In genomic region chr16:4604401-4604800, GRCh38 we compare ENCODE assay signal across 24 cellular contexts. TPM values are rescaled to one million over a fixed set of nuclear protein-coding genes. Genes with fewer than 3 reads are reported as not detected.
DNase-seq lines count a peak whose midpoint lies in the region; ATAC-seq, FAIRE-seq and TF ChIP-seq lines count a peak whose summit lies in the region.
"Had no signal": no experiment of that assay in that cellular context is flagged by ENCODE, and none has a peak within 500 bp of the region (broad histone marks: within the 10 kb centered on the region; RNA-seq: fewer than 3 reads in every experiment).

No MANE protein-coding gene starts in this region.

- POLR2A ChIA-PET in SK-N-SH (lab: Yijun Ruan, JAX), result no interaction called here

- H3K4me3 Mint-ChIP-seq in GM23338, result no peak overlapping the region
- H3K4me3 Mint-ChIP-seq: CD4-positive, CD25-positive, alpha-beta regulatory T cell; CD8-positive, alpha-beta memory T cell had no signal

- CTCF ChIA-PET in SK-N-SH (lab: Yijun Ruan, JAX), result no interaction called here

- no peak overlapping the region for H3K27ac Mint-ChIP-seq in GM23338
- H3K27ac Mint-ChIP-seq: CD4-positive, CD25-positive, alpha-beta regulatory T cell; CD8-positive, alpha-beta memory T cell had no signal

- H3K9me3 Mint-ChIP-seq in GM23338, result no peaks in the 10 kb centered on the region
- H3K9me3 Mint-ChIP-seq: CD4-positive, CD25-positive, alpha-beta regulatory T cell; CD8-positive, alpha-beta memory T cell had no signal

- H3K9me3 ChIP-seq in BLaER1, result no peaks in the 10 kb centered on the region
- H3K9me3 ChIP-seq in SK-N-SH, result no peaks in the 10 kb centered on the region
- no peaks in the 10 kb centered on the region for H3K9me3 ChIP-seq in osteoblast (ENCODE audit: low read depth, low read length)

- 83% methylated on average over 13 of the region's 15 CpGs for WGBS in SK-N-SH (ENCODE audit: low lambda C conversion rate)

- H3K4me1 ChIP-seq in BLaER1, result peaks cover 50% of the 10 kb centered on the region
- no peaks in the 10 kb centered on the region; the same call in 1 of the 2 replicates for H3K4me1 ChIP-seq in GM23338 (ENCODE audit: insufficient read depth)
- peaks cover 0 to 2% of the 10 kb centered on the region in 2 experiments; a peak in 1 of 4 replicates for H3K4me1 ChIP-seq in SK-N-SH (ENCODE audit: control insufficient read depth in 1 of 2, insufficient read depth in 2 of 2, low read depth in 1 of 2, low read length in 1 of 2)
- no peaks in the 10 kb centered on the region for H3K4me1 ChIP-seq in osteoblast (ENCODE audit: insufficient read depth, low read length)

- TF ChIP-seq CTCF in GM23338 (conservative IDR thresholded peaks at IDR 0.05; ENCODE audit: low read depth in 2 of 2) (no peak), SK-N-SH (IDR thresholded peaks at IDR 0.05) (no peak), osteoblast (IDR thresholded peaks at IDR 0.05; ENCODE audit: extremely low read depth, low read depth, low read length) (no peak)

- H3K4me2 ChIP-seq in BLaER1 (peak overlapping the region; percentile 23; the same call in 1 of the 2 replicates), GM23338 (no peak overlapping the region), SK-N-SH (no peak overlapping the region), osteoblast (ENCODE audit: insufficient read depth, low read length) (peak overlapping the region; percentile 43)

- H3K36me3 Mint-ChIP-seq in GM23338 (ENCODE audit: low read depth), result peaks cover 12% of the 10 kb centered on the region
- H3K36me3 Mint-ChIP-seq: CD4-positive, CD25-positive, alpha-beta regulatory T cell had no signal

- peaks cover 5% of the 10 kb centered on the region; the same call in 1 of the 2 replicates for H3F3A ChIP-seq in GM23338 (replicated peaks; ENCODE audit: low read depth)
- no peaks in the 10 kb centered on the region for H3F3A ChIP-seq in SK-N-SH (replicated peaks; ENCODE audit: insufficient read depth)

- H3K4me3 ChIP-seq in BLaER1 (no peak overlapping the region), GM23338 (no peak overlapping the region), SK-N-SH (ENCODE audit: low read depth in 2 of 2, low read length in 1 of 2) (no peak overlapping the region), osteoblast (ENCODE audit: insufficient read depth, low read length) (no peak overlapping the region)
- H3K4me3 ChIP-seq: GM12878, GM23248 had no signal

- no peak for ATAC-seq in GM23338
- ATAC-seq in Right ventricle myocardium inferior, result no peak
- ATAC-seq: GM12878, HCT116 had no signal

- H3K4me1 Mint-ChIP-seq in GM23338, result peaks cover 7% of the 10 kb centered on the region
- H3K4me1 Mint-ChIP-seq: CD4-positive, CD25-positive, alpha-beta regulatory T cell; CD8-positive, alpha-beta memory T cell had no signal

- H3K79me2 ChIP-seq in GM23338 (replicated peaks; ENCODE audit: insufficient read depth) (no peaks in the 10 kb centered on the region), SK-N-SH (ENCODE audit: insufficient read depth) (no peaks in the 10 kb centered on the region), osteoblast (ENCODE audit: insufficient read depth, low read length) (no peaks in the 10 kb centered on the region)

- TF ChIP-seq RAD21 in SK-N-SH (IDR thresholded peaks at IDR 0.05; ENCODE audit: low read length), result no peak

- no peak for FAIRE-seq in RCC 7860 (lab: Jason Lieb, UNC)
- FAIRE-seq: GM12878, GM19239, H54 had no signal

- H2AFZ ChIP-seq in GM23338 (no peak overlapping the region), SK-N-SH (ENCODE audit: low read depth) (no peak overlapping the region), osteoblast (ENCODE audit: low read length) (no peak overlapping the region)
- H2AFZ ChIP-seq: GM23248 had no signal

- H3K27me3 ChIP-seq in BLaER1, result peaks cover 10% of the 10 kb centered on the region; the same call in 1 of the 2 replicates
- no peaks in the 10 kb centered on the region for H3K27me3 ChIP-seq in GM23338 (ENCODE audit: insufficient read depth)
- H3K27me3 ChIP-seq in SK-N-SH (ENCODE audit: insufficient read depth), result no peaks in the 10 kb centered on the region
- H3K27me3 ChIP-seq in osteoblast (ENCODE audit: insufficient read depth, low read length), result peaks cover 22% of the 10 kb centered on the region

- no peak for TF ChIP-seq EP300 in SK-N-SH (IDR thresholded peaks at IDR 0.05; ENCODE audit: borderline replicate concordance in 1 of 2, low read depth in 1 of 2, low read length in 1 of 2)

- H3K9ac ChIP-seq in BLaER1 (no peak overlapping the region), SK-N-SH (no peak overlapping the region)
- H3K9ac ChIP-seq: GM23248 had no signal

- intact Hi-C loops in Right ventricle myocardium inferior (cut with DNase I), result no loop called here

- H3K36me3 ChIP-seq in BLaER1, result peaks cover 28% of the 10 kb centered on the region
- H3K36me3 ChIP-seq in GM23338 (ENCODE audit: insufficient read depth), result no peaks in the 10 kb centered on the region
- peaks cover 0 to 13% of the 10 kb centered on the region in 2 experiments for H3K36me3 ChIP-seq in SK-N-SH (replicated peaks in 1 of 2; ENCODE audit: control insufficient read depth in 1 of 2, insufficient read depth in 2 of 2, low read length in 1 of 2)
- H3K36me3 ChIP-seq in osteoblast (ENCODE audit: insufficient read depth, low read length), result no peaks in the 10 kb centered on the region

- no peaks in the 10 kb centered on the region for H3K9me2 ChIP-seq in GM23338 (ENCODE audit: insufficient read depth)
- no peaks in the 10 kb centered on the region for H3K9me2 ChIP-seq in SK-N-SH

- H3K27me3 Mint-ChIP-seq in GM23338 (ENCODE audit: insufficient read depth, low read depth, poor library complexity), result peaks cover 19% of the 10 kb centered on the region

- H3K27ac ChIP-seq in BLaER1 (no peak overlapping the region), GM23338 (ENCODE audit: low read depth) (0 out of 2 replicates have a peak overlapping the region, but pooled peaks have one; percentile 39), SK-N-SH (ENCODE audit: low read depth in 2 of 2, low read length in 1 of 2) (no peak overlapping the region), osteoblast (ENCODE audit: low read depth, low read length) (no peak overlapping the region)
- H3K27ac ChIP-seq: GM23248 had no signal

- H4K20me1 ChIP-seq in BLaER1 (peaks cover 59% of the 10 kb centered on the region), GM23338 (replicated peaks; ENCODE audit: insufficient read depth) (no peaks in the 10 kb centered on the region), SK-N-SH (ENCODE audit: insufficient read depth) (peaks cover 4% of the 10 kb centered on the region; the same call in 1 of the 2 replicates), osteoblast (ENCODE audit: insufficient read depth, low read length) (peaks cover 9% of the 10 kb centered on the region)

- DNase-seq in GM23338 (ENCODE audit: low spot score) (no peak), SK-N-SH (peak; percentile 35), osteoblast (ENCODE audit: insufficient read length, low spot score, missing footprints) (peak; percentile 89), NCI-H1694 (lab: John Stamatoyannopoulos, UW) (no peak), RCC 7860 (ENCODE audit: low spot score) (no peak), inferior parietal cortex (ENCODE audit: extremely low spot score) (no peak), Right ventricle myocardium inferior (ENCODE audit: missing footprints) (no peak)
- DNase-seq: 8988T; C1 segment of cervical spinal cord; CD4-positive, CD25-positive, alpha-beta regulatory T cell; CD8-positive, alpha-beta memory T cell; COR-L47; DMS 273 treated with DMSO at 0.1 percent for 48 hours; DMS53; DND-41; EL; GM23248 had no signal

TF ChIP-seq in GM23338, 12 proteins besides CTCF, POLR2A, EP300 and RAD21:
- no peak for TF ChIP-seq JUNB (IDR thresholded peaks at IDR 0.05; ENCODE audit: unreplicated experiment)
TF ChIP-seq in GM23338: peak in this region for 0.

TF ChIP-seq in SK-N-SH, 30 proteins besides CTCF, POLR2A, EP300 and RAD21 (continues in another document):
- TF ChIP-seq FOXM1 (IDR thresholded peaks at IDR 0.05; ENCODE audit: low read depth) (no peak), SMC3 (IDR thresholded peaks at IDR 0.05; ENCODE audit: low read depth, low read length) (no peak), FOSL2 (IDR thresholded peaks at IDR 0.05; ENCODE audit: borderline replicate concordance, low read depth) (no peak), ZBTB33 (IDR thresholded peaks at IDR 0.05; ENCODE audit: borderline replicate concordance, low read depth) (no peak), RCOR1 (IDR thresholded peaks at IDR 0.05; ENCODE audit: low read length) (no peak)

RNA-seq across cellular contexts. Expression of gene UBALD1, which starts 10.3 kb away (rescaled TPM):
- total RNA-seq in GM23338 (2014; rRNA removed; shearing (Covaris generic)), result 32.2 and 32.8 TPM in 2 replicates
- 20.7 and 23.9 TPM in 2 replicates for polyA plus RNA-seq in GM23338 (2016; fragmentation: Nextera tagmentation; extraction: Ambion mirVana)
- 13.0 and 16.7 TPM in 2 replicates for polyA plus RNA-seq in SK-N-SH (2012; rRNA removed)
- 4.7 and 6.1 TPM in 2 replicates for polyA plus RNA-seq in SK-N-SH (2012; cell fraction: cytosol; rRNA removed)
- polyA plus RNA-seq in SK-N-SH (2012; cell fraction: nucleus; rRNA removed), result 47.9 and 62.5 TPM in 2 replicates
- 6.2 and 9.4 TPM in 2 replicates for total RNA-seq in osteoblast
- 26.2 TPM for total RNA-seq in Right ventricle myocardium inferior

RNA-seq across cellular contexts. Expression of gene MGRN1, which starts 20.2 kb away (rescaled TPM):
- 54.6 and 71.8 TPM in 2 replicates for total RNA-seq in GM23338 (2014; rRNA removed; shearing (Covaris generic))
- polyA plus RNA-seq in GM23338 (2016; fragmentation: Nextera tagmentation; extraction: Ambion mirVana), result 10.5 and 13.1 TPM in 2 replicates
- 5.5 and 13.3 TPM in 2 replicates for polyA plus RNA-seq in SK-N-SH (2012; rRNA removed)
- 8.6 and 12.0 TPM in 2 replicates for polyA plus RNA-seq in SK-N-SH (2012; cell fraction: cytosol; rRNA removed)
- 26.7 and 38.3 TPM in 2 replicates for polyA plus RNA-seq in SK-N-SH (2012; cell fraction: nucleus; rRNA removed)
- total RNA-seq in osteoblast, result 41.5 and 46.7 TPM in 2 replicates
- total RNA-seq in Right ventricle myocardium inferior, result 32.2 TPM

RNA-seq across cellular contexts. Expression of gene C16orf96, which starts 48.3 kb away (rescaled TPM):
- 1.2 and 2.2 TPM in 2 replicates for total RNA-seq in GM23338 (2014; rRNA removed; shearing (Covaris generic))
- 0.09 and 0.37 TPM in 2 replicates for polyA plus RNA-seq in GM23338 (2016; fragmentation: Nextera tagmentation; extraction: Ambion mirVana)
- polyA plus RNA-seq in SK-N-SH (2012; rRNA removed), result 0.05 TPM in 2 replicates
- polyA plus RNA-seq in SK-N-SH (2012; cell fraction: cytosol; rRNA removed), result 0.04 and 0.05 TPM in 2 replicates
- 0.41 and 0.47 TPM in 2 replicates for polyA plus RNA-seq in SK-N-SH (2012; cell fraction: nucleus; rRNA removed)
- total RNA-seq in osteoblast, result under 0.01 TPM in 1 of 2 replicates, not detected in the other
- 0.05 TPM for total RNA-seq in Right ventricle myocardium inferior
- total RNA-seq: A673, GM23248 had no signal
- polyA plus RNA-seq: AG04450; CD4-positive, CD25-positive, alpha-beta regulatory T cell; GM23248 had no signal

Comparison
In these comparisons a context has a peak if more than half of its experiments do, and no peak if none do; other contexts are left out.
1. H3K4me2 ChIP-seq: peak in BLaER1 (single experiment) and osteoblast (single experiment); none in GM23338 (single experiment) and SK-N-SH (single experiment).
2. DNase-seq: peak in SK-N-SH (single experiment) and osteoblast (single experiment); none in GM23338 (single experiment), NCI-H1694 (single experiment), RCC 7860 (single experiment), inferior parietal cortex (single experiment) and Right ventricle myocardium inferior (single experiment).